ENCODE assay signal across 16 cellular contexts in genomic region chr19:1351324-1351947, GRCh38.
"Had no signal": no experiment of that assay in that cellular context is flagged by ENCODE, and none has a peak within 500 bp of the region (broad histone marks: within the 10 kb centered on the region; RNA-seq: fewer than 3 reads in every experiment).

No MANE protein-coding gene starts in this region.

- H3K36me3 Mint-ChIP-seq: activated naive CD4-positive, alpha-beta T cell treated with anti-CD3 and anti-CD28 coated beads, Interleukin-2, amount 50 U/mL, for 24 hours; stimulated activated memory B cell treated with anti-CD40 and anti-IgM and Interleukin-4, amounts not matched to agents 10 μg/mL and 1 μg/mL and 100 μg/mL, for 72 hours had no signal

- H3K9me3 ChIP-seq: adrenal gland, spleen, thyroid gland had no signal

- DNase-seq: activated CD4-positive, alpha-beta T cell treated with anti-CD3 and anti-CD28 coated beads, Interleukin-2, amount 50 U/mL, for 1 hour; activated CD4-positive, CD25-positive, alpha-beta regulatory T cell treated with anti-CD3 and anti-CD28 coated beads, Interleukin-2, amount 50 U/mL, for 72 hours; activated CD8-positive, alpha-beta memory T cell treated with anti-CD3 and anti-CD28 coated beads, Interleukin-2, amount 50 U/mL, for 4 hours; activated gamma-delta T cell; effector memory CD4-positive, alpha-beta T cell; midbrain; spleen; stimulated activated CD4-positive, alpha-beta T cell treated with anti-CD3 and anti-CD28 coated beads, Interleukin-4, amount 100 ng/mL, for 4 hours; T-helper 2 cell; thyroid gland had no signal

- H3K27me3 Mint-ChIP-seq: activated naive CD4-positive, alpha-beta T cell treated with anti-CD3 and anti-CD28 coated beads, Interleukin-2, amount 50 U/mL, for 24 hours had no signal

- H3K4me3 Mint-ChIP-seq: activated naive CD4-positive, alpha-beta T cell treated with anti-CD3 and anti-CD28 coated beads, Interleukin-2, amount 50 U/mL, for 24 hours; dendritic cell treated with granulocyte-macrophage colony-stimulating factor and Interleukin-4, amounts not matched to agents 40 ng/mL and 50 ng/mL, for 4 days; stimulated activated memory B cell treated with anti-CD40 and anti-IgM and Interleukin-4, amounts not matched to agents 10 μg/mL and 1 μg/mL and 100 μg/mL, for 72 hours had no signal

- H3K27me3 ChIP-seq: adrenal gland, spleen, thyroid gland had no signal

- H3K9me3 Mint-ChIP-seq: activated naive CD4-positive, alpha-beta T cell treated with anti-CD3 and anti-CD28 coated beads, Interleukin-2, amount 50 U/mL, for 24 hours; dendritic cell treated with granulocyte-macrophage colony-stimulating factor and Interleukin-4, amounts not matched to agents 40 ng/mL and 50 ng/mL, for 4 days; stimulated activated memory B cell treated with anti-CD40 and anti-IgM and Interleukin-4, amounts not matched to agents 10 μg/mL and 1 μg/mL and 100 μg/mL, for 72 hours had no signal

- H3K4me3 ChIP-seq: adrenal gland, spleen, thyroid gland had no signal

- H3K36me3 ChIP-seq: adrenal gland, spleen, thyroid gland had no signal

- H3K27ac ChIP-seq: spleen, thyroid gland, VCaP had no signal

- H3K27ac Mint-ChIP-seq: activated naive CD4-positive, alpha-beta T cell treated with anti-CD3 and anti-CD28 coated beads, Interleukin-2, amount 50 U/mL, for 24 hours; dendritic cell treated with granulocyte-macrophage colony-stimulating factor and Interleukin-4, amounts not matched to agents 40 ng/mL and 50 ng/mL, for 4 days; stimulated activated memory B cell treated with anti-CD40 and anti-IgM and Interleukin-4, amounts not matched to agents 10 μg/mL and 1 μg/mL and 100 μg/mL, for 72 hours had no signal

- ATAC-seq: left lobe of liver; stimulated activated memory B cell treated with anti-CD40 and anti-IgM and Interleukin-4, amounts not matched to agents 10 μg/mL and 1 μg/mL and 100 μg/mL, for 72 hours had no signal
